In the genomic region with DNA sequence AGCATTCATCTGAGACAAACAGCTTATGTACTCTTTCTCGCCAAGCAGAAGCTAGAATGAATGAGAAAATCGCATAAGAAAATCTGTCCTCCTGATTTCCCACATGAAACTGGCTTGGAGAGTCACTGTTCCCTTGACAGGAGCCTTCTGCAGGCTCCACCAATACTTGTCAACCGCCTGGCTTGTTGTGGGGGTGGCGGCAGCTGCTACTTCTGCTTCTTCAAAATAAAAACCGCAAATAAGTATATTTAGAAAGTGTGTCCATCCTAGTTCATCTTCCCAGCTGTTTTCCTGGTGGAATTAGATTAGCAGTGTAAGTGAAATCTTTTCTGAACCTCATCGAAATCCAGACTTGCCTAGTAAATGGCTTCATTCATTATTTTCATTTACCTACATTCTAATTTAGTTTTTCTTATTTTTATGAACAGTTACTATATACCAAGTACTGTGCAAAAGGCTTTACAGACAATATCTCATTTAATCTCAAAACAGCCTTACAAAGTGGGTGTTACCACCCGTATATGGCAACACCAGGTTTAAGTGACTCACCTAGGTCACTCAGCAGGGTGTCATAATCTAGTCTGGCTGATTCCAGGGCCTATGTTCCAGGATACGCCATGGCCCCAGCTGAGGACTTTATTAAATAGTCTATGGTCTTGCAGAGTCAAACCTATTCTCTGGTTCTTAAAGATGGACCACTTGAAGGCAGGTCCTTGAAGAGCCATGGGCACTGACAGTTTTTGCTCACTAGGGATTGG, we compare ENCODE assay signal across 15 cellular contexts.
"Had no signal": no experiment of that assay in that cellular context is flagged by ENCODE, and none has a peak within 500 bp of the region (broad histone marks: within the 10 kb centered on the region; RNA-seq: fewer than 3 reads in every experiment).

No MANE protein-coding gene starts in this region.

- H3K36me3 Mint-ChIP-seq: natural killer cell treated with Interleukin-12 subunit alpha and Interleukin-12 subunit beta and Interleukin-15 and Interleukin-18, amount 100 ng/mL, for 72 hours had no signal

- DNase-seq: activated CD8-positive, alpha-beta memory T cell treated with anti-CD3 and anti-CD28 coated beads, Interleukin-2, amount 50 U/mL, for 48 hours; activated CD8-positive, alpha-beta T cell treated with anti-CD3 and anti-CD28 coated beads, Interleukin-2, amount 10 ng/mL, durations not matched to agents 7 days and 5 days; aorta; gastrocnemius medialis; heart right ventricle; occipital lobe; stimulated activated CD4-positive, alpha-beta T cell treated with anti-CD3 and anti-CD28 coated beads, Interleukin-2, amount 100 ng/mL, for 24 hours; stimulated activated naive CD4-positive, alpha-beta T cell; T-helper 9 cell; upper lobe of right lung had no signal

- H3K9me3 ChIP-seq: gastrocnemius medialis, mucosa of descending colon, prostate gland, upper lobe of right lung had no signal

- H3K27ac ChIP-seq: gastrocnemius medialis, heart right ventricle, prostate gland, upper lobe of right lung, VCaP had no signal

- H3K4me3 ChIP-seq: gastrocnemius medialis, heart right ventricle, mucosa of descending colon, prostate gland, upper lobe of right lung had no signal

- H3K9me3 Mint-ChIP-seq: natural killer cell treated with Interleukin-12 subunit alpha and Interleukin-12 subunit beta and Interleukin-15 and Interleukin-18, amount 100 ng/mL, for 72 hours had no signal

- H3K4me1 ChIP-seq: gastrocnemius medialis, heart right ventricle, prostate gland, upper lobe of right lung had no signal

- ATAC-seq: activated CD8-positive, alpha-beta T cell treated with anti-CD3 and anti-CD28 coated beads, Interleukin-2, amount 10 ng/mL, durations not matched to agents 7 days and 5 days; gastrocnemius medialis; heart right ventricle; mucosa of descending colon; natural killer cell treated with Interleukin-12 subunit alpha and Interleukin-12 subunit beta and Interleukin-15 and Interleukin-18, amount 100 ng/mL, for 72 hours; sciatic nerve; upper lobe of right lung had no signal

- H3K36me3 ChIP-seq: gastrocnemius medialis, heart right ventricle, prostate gland, upper lobe of right lung had no signal

- H3K4me3 Mint-ChIP-seq: activated CD8-positive, alpha-beta T cell treated with anti-CD3 and anti-CD28 coated beads, Interleukin-2, amount 10 ng/mL, durations not matched to agents 7 days and 5 days; natural killer cell treated with Interleukin-12 subunit alpha and Interleukin-12 subunit beta and Interleukin-15 and Interleukin-18, amount 100 ng/mL, for 72 hours had no signal

- H3K27ac Mint-ChIP-seq: activated CD8-positive, alpha-beta T cell treated with anti-CD3 and anti-CD28 coated beads, Interleukin-2, amount 10 ng/mL, durations not matched to agents 7 days and 5 days; natural killer cell treated with Interleukin-12 subunit alpha and Interleukin-12 subunit beta and Interleukin-15 and Interleukin-18, amount 100 ng/mL, for 72 hours had no signal

- H3K27me3 ChIP-seq: gastrocnemius medialis, upper lobe of right lung had no signal
